In the genomic region with DNA sequence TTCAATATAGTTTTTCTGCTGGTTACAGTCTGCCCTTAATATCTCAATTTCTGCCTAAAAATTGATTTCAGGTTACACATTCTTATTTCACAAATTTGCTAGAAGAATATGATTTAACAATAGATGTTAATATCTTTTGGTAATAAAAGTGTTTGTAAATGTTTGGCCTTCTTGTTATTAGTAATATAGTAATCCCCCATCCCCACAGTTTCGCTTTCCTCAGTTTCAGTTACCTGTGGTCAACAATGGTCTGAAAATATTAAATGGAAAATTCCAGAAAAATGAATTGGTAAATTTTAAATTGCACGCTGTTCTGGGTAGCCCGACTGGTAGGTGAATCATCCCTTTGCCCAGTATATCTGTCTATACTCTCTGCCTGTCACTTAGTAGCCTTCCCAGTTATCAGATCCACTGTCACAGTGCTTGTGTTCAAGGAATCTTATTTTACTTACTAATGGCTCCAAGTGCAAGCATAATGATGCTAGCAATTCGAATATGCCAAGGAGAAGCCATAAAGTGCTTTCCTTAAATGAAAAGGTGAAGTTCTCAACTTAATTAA, we compare ENCODE assay signal across 24 cellular contexts. TPM values are rescaled to one million over a fixed set of nuclear protein-coding genes. Genes with fewer than 3 reads are reported as not detected.
DNase-seq lines count a peak whose midpoint lies in the region; ATAC-seq, FAIRE-seq and TF ChIP-seq lines count a peak whose summit lies in the region.
"Had no signal": no experiment of that assay in that cellular context is flagged by ENCODE, and none has a peak within 500 bp of the region (broad histone marks: within the 10 kb centered on the region; RNA-seq: fewer than 3 reads in every experiment).

No MANE protein-coding gene starts in this region.

- H3K9me1 ChIP-seq in K562 (ENCODE audit: control insufficient read depth, insufficient read depth, low read length): no peaks in the 10 kb centered on the region

- peaks cover 12 to 19% (median 14%) of the 10 kb centered on the region in 3 donors for H3K27me3 Mint-ChIP-seq in immature natural killer cell (ENCODE audit: low read depth in 3 of 3)
- H3K27me3 Mint-ChIP-seq in activated CD4-positive, alpha-beta T cell treated with anti-CD3 and anti-CD28 coated beads, Interleukin-2, amount 10 ng/mL, durations not matched to agents 24 days and 14 days: no peaks in the 10 kb centered on the region
- no peaks in the 10 kb centered on the region for H3K27me3 Mint-ChIP-seq in activated T-cell treated with anti-CD3 and anti-CD28 coated beads, Interleukin-2, amount 50 U/mL, for 72 hours (ENCODE audit: low read depth)
- H3K27me3 Mint-ChIP-seq: CD4-positive, CD25-positive, alpha-beta regulatory T cell had no signal

- intact Hi-C loops in K562 (cut with micrococcal nuclease): no loop called here
- intact Hi-C loops in activated CD4-positive, alpha-beta T cell treated with anti-CD3 and anti-CD28 coated beads, Interleukin-2, amount 10 ng/mL, durations not matched to agents 24 days and 14 days (cut with micrococcal nuclease): loop anchor here (10.0 kb wide), 3 partner anchors 948 to 1412 kb away; no protein-coding TSS in a partner anchor
- intact Hi-C loops in left cardiac atrium (cut with DNase I): loop anchor here (10.0 kb wide), 2 partner anchors 128 to 158 kb away; no protein-coding TSS in a partner anchor

- in situ Hi-C loops in K562 (cut with MboI): no loop called here

- FAIRE-seq in K562 (lab: Jason Lieb, UNC): peak; percentile 19
- FAIRE-seq: A204.1, GM12891, GM19239, H54 had no signal

- H3K4me1 Mint-ChIP-seq in immature natural killer cell: peaks cover 16 to 18% of the 10 kb centered on the region in 2 donors
- peaks cover 48% of the 10 kb centered on the region for H3K4me1 Mint-ChIP-seq in activated CD4-positive, alpha-beta T cell treated with anti-CD3 and anti-CD28 coated beads, Interleukin-2, amount 10 ng/mL, durations not matched to agents 24 days and 14 days
- H3K4me1 Mint-ChIP-seq in activated T-cell treated with anti-CD3 and anti-CD28 coated beads, Interleukin-2, amount 50 U/mL, for 72 hours (ENCODE audit: low read depth): peaks cover 53% of the 10 kb centered on the region

- POLR2A ChIA-PET in SK-N-SH (lab: Yijun Ruan, JAX): no interaction called here
- POLR2A ChIA-PET in K562 (lab: Yijun Ruan, JAX): no interaction called here

- TF ChIP-seq CTCF in OCI-LY3 (IDR thresholded peaks at IDR 0.05; ENCODE audit: low read depth, low read length): no peak
- no peak for TF ChIP-seq CTCF in SK-N-SH (IDR thresholded peaks at IDR 0.05)
- TF ChIP-seq CTCF in K562 (IDR thresholded peaks at IDR 0.05 in 2 of 3, conservative IDR thresholded peaks at IDR 0.05 in 1 of 3; ENCODE audit: insufficient read depth in 2 of 3, low read depth in 1 of 3, low read length in 3 of 3): no peak

- H3K4me3 ChIP-seq in OCI-LY3 (ENCODE audit: low read length) (no peak overlapping the region), SK-N-SH (ENCODE audit: low read depth in 2 of 2, low read length in 1 of 2) (no peak overlapping the region), K562 (no peak overlapping the region)
- H3K4me3 ChIP-seq: GM23338 had no signal

- H4K20me1 ChIP-seq in OCI-LY3 (ENCODE audit: insufficient read depth, low read length) (peaks cover 4% of the 10 kb centered on the region; the same call in 1 of the 2 replicates), SK-N-SH (ENCODE audit: insufficient read depth) (peaks cover 7% of the 10 kb centered on the region), K562 (replicated peaks; ENCODE audit: control insufficient read depth, insufficient read depth, low read length) (peaks cover 7% of the 10 kb centered on the region)

- no peak overlapping the region for H3K4me3 Mint-ChIP-seq in immature natural killer cell
- H3K4me3 Mint-ChIP-seq in activated CD4-positive, alpha-beta T cell treated with anti-CD3 and anti-CD28 coated beads, Interleukin-2, amount 10 ng/mL, durations not matched to agents 24 days and 14 days: no peak overlapping the region
- no peak overlapping the region for H3K4me3 Mint-ChIP-seq in activated T-cell treated with anti-CD3 and anti-CD28 coated beads, Interleukin-2, amount 50 U/mL, for 72 hours
- H3K4me3 Mint-ChIP-seq: GM23338 had no signal

- H3K9me3 ChIP-seq in OCI-LY3 (ENCODE audit: insufficient read depth, low read length) (no peaks in the 10 kb centered on the region), SK-N-SH (no peaks in the 10 kb centered on the region), K562 (replicated peaks; ENCODE audit: control insufficient read depth, insufficient read depth, low read depth, low read length) (no peaks in the 10 kb centered on the region)
- H3K9me3 ChIP-seq: BE2C had no signal

- no peaks in the 10 kb centered on the region for H3K9me3 Mint-ChIP-seq in immature natural killer cell
- H3K9me3 Mint-ChIP-seq in activated CD4-positive, alpha-beta T cell treated with anti-CD3 and anti-CD28 coated beads, Interleukin-2, amount 10 ng/mL, durations not matched to agents 24 days and 14 days: no peaks in the 10 kb centered on the region
- H3K9me3 Mint-ChIP-seq in activated T-cell treated with anti-CD3 and anti-CD28 coated beads, Interleukin-2, amount 50 U/mL, for 72 hours: no peaks in the 10 kb centered on the region
- H3K9me3 Mint-ChIP-seq: CD4-positive, CD25-positive, alpha-beta regulatory T cell; CD8-positive, alpha-beta memory T cell; GM23338 had no signal

- H3K4me1 ChIP-seq in OCI-LY3 (ENCODE audit: low read length): peaks cover 46% of the 10 kb centered on the region
- H3K4me1 ChIP-seq in SK-N-SH (ENCODE audit: control insufficient read depth in 1 of 2, insufficient read depth in 2 of 2, low read depth in 1 of 2, low read length in 1 of 2): peaks cover 0 to under 1% of the 10 kb centered on the region in 2 experiments; a peak in 3 of 4 replicates
- H3K4me1 ChIP-seq in K562 (replicated peaks in 1 of 2; ENCODE audit: control insufficient read depth in 2 of 2, insufficient read depth in 2 of 2, low read length in 2 of 2): peaks cover 18 to 50% of the 10 kb centered on the region in 2 experiments
- H3K4me1 ChIP-seq: BE2C had no signal

- H3K4me2 ChIP-seq in OCI-LY3 (ENCODE audit: low read length) (peak overlapping the region; percentile 9; the same call in 1 of the 2 replicates), SK-N-SH (no peak overlapping the region), K562 (ENCODE audit: insufficient read depth, low read length) (no peak overlapping the region)
- H3K4me2 ChIP-seq: GM23338 had no signal

- no peaks in the 10 kb centered on the region for H3K9me2 ChIP-seq in SK-N-SH

- H3K27me3 ChIP-seq in OCI-LY3 (ENCODE audit: low read depth, low read length): no peaks in the 10 kb centered on the region
- no peaks in the 10 kb centered on the region for H3K27me3 ChIP-seq in SK-N-SH (ENCODE audit: insufficient read depth)
- H3K27me3 ChIP-seq in K562 (ENCODE audit: control insufficient read depth in 2 of 2, insufficient read depth in 2 of 2, low read length in 2 of 2): no peaks in the 10 kb centered on the region
- H3K27me3 ChIP-seq: BE2C had no signal

- no peak for TF ChIP-seq POLR2A in K562 (conservative IDR thresholded peaks at IDR 0.05)

- no peaks in the 10 kb centered on the region for H3K36me3 Mint-ChIP-seq in immature natural killer cell
- peaks cover 3% of the 10 kb centered on the region for H3K36me3 Mint-ChIP-seq in activated CD4-positive, alpha-beta T cell treated with anti-CD3 and anti-CD28 coated beads, Interleukin-2, amount 10 ng/mL, durations not matched to agents 24 days and 14 days (ENCODE audit: low read depth)
- H3K36me3 Mint-ChIP-seq in activated T-cell treated with anti-CD3 and anti-CD28 coated beads, Interleukin-2, amount 50 U/mL, for 72 hours (ENCODE audit: insufficient read depth in 2 of 2): peaks cover 0 to 4% of the 10 kb centered on the region in 2 donors
- H3K36me3 Mint-ChIP-seq: CD4-positive, CD25-positive, alpha-beta regulatory T cell had no signal

- DNase-seq in SK-N-SH (no peak), K562 (ENCODE audit: extremely low read depth in 1 of 4, low spot score in 3 of 4) (peak in 1 of 4 experiments; percentile 51), immature natural killer cell (no peak), left cardiac atrium (no peak)
- DNase-seq in activated CD4-positive, alpha-beta T cell treated with anti-CD3 and anti-CD28 coated beads, Interleukin-2, amount 10 ng/mL, durations not matched to agents 24 days and 14 days: no peak
- no peak for DNase-seq in activated T-cell treated with anti-CD3 and anti-CD28 coated beads, Interleukin-2, amount 50 U/mL, for 72 hours
- DNase-seq: ACHN; BE2C; C1 segment of cervical spinal cord; CD4-positive, CD25-positive, alpha-beta regulatory T cell; CD8-positive, alpha-beta memory T cell; COR-L47; DMS 273 treated with DMSO at 0.1 percent for 48 hours; DMS53; DND-41; EL; HCEC 1CT had no signal

- H3K9ac ChIP-seq in OCI-LY3 (ENCODE audit: low read length): no peak overlapping the region
- no peak overlapping the region for H3K9ac ChIP-seq in SK-N-SH
- H3K9ac ChIP-seq in K562 (ENCODE audit: insufficient read depth in 1 of 2, low read depth in 2 of 2, low read length in 2 of 2): no peak overlapping the region

- ATAC-seq in K562 (no peak), left cardiac atrium (no peak)
- no peak for ATAC-seq in activated T-cell treated with anti-CD3 and anti-CD28 coated beads, Interleukin-2, amount 50 U/mL, for 72 hours (replicated peaks in 1 of 2)
- ATAC-seq: GM23338 had no signal

- WGBS in SK-N-SH (ENCODE audit: low lambda C conversion rate): 38% methylated on average over 4 of the region's 4 CpGs
- 21% methylated on average over 4 of the region's 4 CpGs for WGBS in K562 (ENCODE audit: insufficient coverage, low coverage, missing lambda C conversion rate)

- no peaks in the 10 kb centered on the region for H3K36me3 ChIP-seq in OCI-LY3 (replicated peaks; ENCODE audit: low read depth, low read length)
- no peaks in the 10 kb centered on the region for H3K36me3 ChIP-seq in SK-N-SH (replicated peaks in 1 of 2; ENCODE audit: control insufficient read depth in 1 of 2, insufficient read depth in 2 of 2, low read length in 1 of 2)
- H3K36me3 ChIP-seq in K562 (ENCODE audit: control insufficient read depth, insufficient read depth, low read length): no peaks in the 10 kb centered on the region
- H3K36me3 ChIP-seq: BE2C had no signal

- H2AFZ ChIP-seq in OCI-LY3 (ENCODE audit: low read depth, low read length) (no peak overlapping the region), SK-N-SH (ENCODE audit: low read depth) (no peak overlapping the region), K562 (ENCODE audit: low read depth, low read length) (peak overlapping the region; percentile 24; the same call in 1 of the 2 replicates)
- H2AFZ ChIP-seq: GM23338 had no signal

- no peak for TF ChIP-seq EP300 in SK-N-SH (IDR thresholded peaks at IDR 0.05; ENCODE audit: borderline replicate concordance in 1 of 2, low read depth in 1 of 2, low read length in 1 of 2)
- TF ChIP-seq EP300 in K562 (IDR thresholded peaks at IDR 0.05; ENCODE audit: low read length): no peak; the same call in 1 of the 2 replicates

- H3F3A ChIP-seq in SK-N-SH (replicated peaks; ENCODE audit: insufficient read depth): peaks cover 20% of the 10 kb centered on the region

- H3K27ac ChIP-seq in OCI-LY3 (ENCODE audit: low read length): no peak overlapping the region
- 0 out of 4 replicates have a peak overlapping the region, but pooled peaks of 1 of the 2 experiments have one; percentile 1 for H3K27ac ChIP-seq in SK-N-SH (ENCODE audit: low read depth in 2 of 2, low read length in 1 of 2)
- peak overlapping the region; percentile 29; the same call in 1 of the 3 replicates for H3K27ac ChIP-seq in K562 (ENCODE audit: extremely low read depth, low read depth, low read length)
- H3K27ac ChIP-seq: HL-60 had no signal

- H3K79me2 ChIP-seq in OCI-LY3 (ENCODE audit: low read length) (peaks cover 12% of the 10 kb centered on the region), SK-N-SH (ENCODE audit: insufficient read depth) (peaks cover 11% of the 10 kb centered on the region), K562 (ENCODE audit: control insufficient read depth, insufficient read depth, low read length) (peaks cover 29% of the 10 kb centered on the region)

- no TSS peak for BruUV-seq in K562 (replicated peaks; lab: Mats Ljungman, UMichigan)

- no peak overlapping the region for H3K27ac Mint-ChIP-seq in immature natural killer cell
- no peak overlapping the region for H3K27ac Mint-ChIP-seq in activated CD4-positive, alpha-beta T cell treated with anti-CD3 and anti-CD28 coated beads, Interleukin-2, amount 10 ng/mL, durations not matched to agents 24 days and 14 days
- H3K27ac Mint-ChIP-seq in activated T-cell treated with anti-CD3 and anti-CD28 coated beads, Interleukin-2, amount 50 U/mL, for 72 hours: no peak overlapping the region
- H3K27ac Mint-ChIP-seq: CD4-positive, CD25-positive, alpha-beta regulatory T cell; GM23338 had no signal

- TF ChIP-seq RAD21 in SK-N-SH (IDR thresholded peaks at IDR 0.05; ENCODE audit: low read length) (no peak), K562 (CRISPR knock-in tag; conservative IDR thresholded peaks at IDR 0.05 in 1 of 2, IDR thresholded peaks at IDR 0.05 in 1 of 2) (no peak)

- CTCF ChIA-PET in SK-N-SH (lab: Yijun Ruan, JAX): no interaction called here
- CTCF ChIA-PET in K562 (lab: Yijun Ruan, JAX; ENCODE audit: low intra/inter-chr PET ratio): no interaction called here

RNA-seq across cellular contexts. Expression of a gene that starts 3.5 kb away (rescaled TPM):
- polyA plus RNA-seq in SK-N-SH (2012; rRNA removed) (7.2 and 10.0 TPM in 2 replicates), K562 (2011; rRNA removed) (125 and 150 TPM in 2 replicates), K562 (2014; fragmentation: Illumina TruSeq; extraction: Trizol) (96.8 and 104 TPM in 2 replicates), K562 (2014; fragmentation: Nextera tagmentation; extraction: Ambion mirVana) (10 to 100 TPM; 17.0 to 24.0 TPM), K562 (2014; rRNA removed) (76.3 and 85.8 TPM in 2 replicates), immature natural killer cell (1 to 10 TPM in 2 of 3 donors, under 1 TPM in 1; 0.93 to 3.0 (median 1.3) TPM)
- polyA plus RNA-seq in SK-N-SH (2012; cell fraction: cytosol; rRNA removed): 8.6 and 8.9 TPM in 2 replicates
- polyA plus RNA-seq in SK-N-SH (2012; cell fraction: nucleus; rRNA removed): 10.7 and 22.6 TPM in 2 replicates
- 277 and 609 TPM in 2 replicates for total RNA-seq in K562 (2011; cell fraction: chromatin; rRNA removed; ENCODE audit: low replicate concordance)
- total RNA-seq in K562 (2011; cell fraction: nucleolus; rRNA removed): 85.4 and 124 TPM in 2 replicates
- 181 and 239 TPM in 2 replicates for total RNA-seq in K562 (2011; cell fraction: nucleoplasm; rRNA removed)
- total RNA-seq in K562 (2014; rRNA removed) (87.6 and 88.6 TPM in 2 replicates), K562 (2014; rRNA removed; fragmentation: Illumina TruSeq; extraction: Trizol) (141 and 176 TPM in 2 replicates), K562 (2015; rRNA removed; fragmentation: Illumina TruSeq; extraction: Trizol) (202 and 217 TPM in 2 replicates), K562 (2021) (104 and 120 TPM in 2 replicates), left cardiac atrium (10 to 100 TPM; 41.3 to 46.3 TPM)
- polyA plus RNA-seq in K562 (2011; cell fraction: cytosol; rRNA removed): 51.4 and 56.4 TPM in 2 replicates
- polyA plus RNA-seq in K562 (2011; cell fraction: nucleus; rRNA removed): 185 and 191 TPM in 2 replicates
- polyA plus RNA-seq in K562 (2012): 52.6 and 57.6 TPM in 2 replicates
- polyA minus RNA-seq in K562 (2011; rRNA and poly(A)+ RNA removed): 321 and 336 TPM in 2 replicates
- polyA minus RNA-seq in K562 (2011; cell fraction: cytosol; rRNA and poly(A)+ RNA removed): 69.5 and 101 TPM in 2 replicates
- 312 and 418 TPM in 2 replicates for polyA minus RNA-seq in K562 (2011; cell fraction: nucleus; rRNA and poly(A)+ RNA removed)
- total RNA-seq in activated CD4-positive, alpha-beta T cell treated with anti-CD3 and anti-CD28 coated beads, Interleukin-2, amount 10 ng/mL, durations not matched to agents 24 days and 14 days: 17.3 and 19.0 TPM in 2 replicates
- 10 to 100 TPM; 12.4 to 12.8 TPM for total RNA-seq in activated T-cell treated with anti-CD3 and anti-CD28 coated beads, Interleukin-2, amount 50 U/mL, for 72 hours
